In the genomic region with DNA sequence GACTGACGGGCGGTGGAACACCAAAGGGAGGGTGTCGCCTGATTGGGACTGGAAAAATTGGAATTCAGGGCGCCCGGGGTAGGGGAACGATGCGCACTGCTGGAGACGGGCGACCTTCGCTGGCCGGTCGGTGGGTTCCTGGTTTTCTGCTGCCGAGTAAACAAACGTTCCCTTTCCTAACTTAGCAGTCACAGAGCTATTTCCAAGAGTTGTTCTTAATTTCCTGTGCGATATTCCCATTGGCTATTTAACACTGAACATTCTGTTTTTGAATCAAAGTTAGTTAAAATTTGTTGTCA, we compare ENCODE assay signal across 8 cellular contexts. TPM values are rescaled to one million over a fixed set of nuclear protein-coding genes. Genes with fewer than 3 reads are reported as not detected.
DNase-seq lines count a peak whose midpoint lies in the region; ATAC-seq, FAIRE-seq and TF ChIP-seq lines count a peak whose summit lies in the region.

No MANE protein-coding gene starts in this region.

- TF ChIP-seq EP300 in HepG2 (IDR thresholded peaks at IDR 0.05; ENCODE audit: low read depth in 2 of 2, low read length in 2 of 2), result no peak
- no peak for TF ChIP-seq EP300 in HepG2 (CRISPR knock-in tag; IDR thresholded peaks at IDR 0.05; ENCODE audit: borderline replicate concordance)

- H3K9me3 Mint-ChIP-seq in Calu3 (ENCODE audit: low read depth, unreplicated experiment), result no peaks in the 10 kb centered on the region

- H3K27me3 ChIP-seq in mammary epithelial cell (ENCODE audit: insufficient read depth, low read length) (no peaks in the 10 kb centered on the region), HepG2 (ENCODE audit: control insufficient read depth in 1 of 2, insufficient read depth in 2 of 2, low read length in 2 of 2) (no peaks in the 10 kb centered on the region; a peak in 2 of 5 replicates), thymus (ENCODE audit: control insufficient read depth, insufficient read depth) (no peaks in the 10 kb centered on the region)

- intact Hi-C loops in Calu3 (cut with micrococcal nuclease; ENCODE audit: unreplicated experiment), result loop anchor here (2.0 kb wide), 1 partner anchor 30 kb away; no protein-coding TSS in a partner anchor
- intact Hi-C loops in mammary epithelial cell (cut with micrococcal nuclease), result loop anchor here (1.0 kb wide), 1 partner anchor 135 kb away; no protein-coding TSS in a partner anchor
- intact Hi-C loops in HepG2 (cut with micrococcal nuclease; ENCODE audit: unreplicated experiment), result no loop called here

- peak; percentile 3 for ATAC-seq in GM21381 (IDR thresholded peaks at IDR 0.05; ENCODE audit: unreplicated experiment)
- peak; percentile 74 for ATAC-seq in HepG2
- no peak for ATAC-seq in GM18861 (IDR thresholded peaks at IDR 0.05; ENCODE audit: unreplicated experiment)

- H3K4me3 Mint-ChIP-seq in Calu3 (ENCODE audit: low read depth, unreplicated experiment), result peak overlapping the region; percentile 83

- dilution Hi-C loops in mammary epithelial cell (cut with HindIII; ENCODE audit: low sequenced_read_pairs), result no loop called here

- in situ Hi-C loops in mammary epithelial cell (cut with MboI; ENCODE audit: low sequenced_read_pairs in 2 of 2), result no loop called here
- in situ Hi-C loops in HepG2 (cut with HindIII; ENCODE audit: extremely low pct_ligation_motif_present, low pct_unique_long_range_greater_than_20kb), result no loop called here

- H3K9ac ChIP-seq in mammary epithelial cell (ENCODE audit: insufficient read depth, low read length), result peak overlapping the region; percentile 75
- peak overlapping the region; percentile 68 for H3K9ac ChIP-seq in HepG2 (ENCODE audit: insufficient read depth, low read depth, low read length)

- peak overlapping the region; percentile 81 for H3K27ac ChIP-seq in KOPT-K1 (ENCODE audit: low read depth, low read length, poor library complexity, severe bottlenecking)
- peak overlapping the region; percentile 70 for H3K27ac ChIP-seq in mammary epithelial cell (ENCODE audit: insufficient read depth, low read depth, low read length)
- peak overlapping the region; percentile 70 for H3K27ac ChIP-seq in HepG2 (ENCODE audit: extremely low read length, insufficient read depth, low read length)
- H3K27ac ChIP-seq in thymus (ENCODE audit: low read depth), result peak overlapping the region; percentile 83

- H3K27me3 Mint-ChIP-seq in Calu3 (ENCODE audit: unreplicated experiment), result no peaks in the 10 kb centered on the region

- H3K27ac Mint-ChIP-seq in Calu3 (ENCODE audit: unreplicated experiment), result peak overlapping the region; percentile 63

- BruUV-seq in Calu3 (replicated peaks; lab: Mats Ljungman, UMichigan) (no TSS peak), mammary epithelial cell (replicated peaks; lab: Mats Ljungman, UMichigan) (no TSS peak), HepG2 (replicated peaks; lab: Mats Ljungman, UMichigan) (no TSS peak)

- no peak for FAIRE-seq in HepG2 (lab: Jason Lieb, UNC)

- H4K20me1 ChIP-seq in mammary epithelial cell (ENCODE audit: insufficient read depth, low read length) (no peaks in the 10 kb centered on the region), HepG2 (ENCODE audit: insufficient read depth, low read length) (no peaks in the 10 kb centered on the region)

- H3K9me3 ChIP-seq in KOPT-K1 (ENCODE audit: insufficient read depth, low read length, poor library complexity, severe bottlenecking) (no peaks in the 10 kb centered on the region), mammary epithelial cell (replicated peaks; ENCODE audit: insufficient read depth, low read length) (no peaks in the 10 kb centered on the region), HepG2 (ENCODE audit: low read length) (no peaks in the 10 kb centered on the region), thymus (ENCODE audit: control insufficient read depth) (no peaks in the 10 kb centered on the region)

- whole genome bisulfite sequencing in mammary epithelial cell (ENCODE audit: low coverage, missing lambda C conversion rate), result 0% methylated on average over 11 of the region's 15 CpGs
- under 1% methylated on average over 11 of the region's 15 CpGs for WGBS in HepG2 (ENCODE audit: low lambda C conversion rate)
- under 1% methylated on average over 15 of the region's 15 CpGs for WGBS in thymus

- H2AFZ ChIP-seq in mammary epithelial cell (ENCODE audit: low read depth, low read length) (peak overlapping the region; percentile 99), HepG2 (ENCODE audit: low read length) (peak overlapping the region; percentile 92)

- TF ChIP-seq RAD21 in HepG2 (CRISPR knock-in tag; IDR thresholded peaks at IDR 0.05), result no peak

- TF ChIP-seq CTCF in Calu3 (IDR thresholded peaks at IDR 0.05; ENCODE audit: unreplicated experiment) (no peak), mammary epithelial cell (conservative IDR thresholded peaks at IDR 0.05 in 1 of 2, IDR thresholded peaks at IDR 0.05 in 1 of 2; ENCODE audit: extremely low read depth in 1 of 2, insufficient read depth in 1 of 2, low read depth in 1 of 2, low read length in 2 of 2) (no peak), HepG2 (CRISPR knock-in tag; IDR thresholded peaks at IDR 0.05) (no peak)

- peaks cover 11% of the 10 kb centered on the region for H3K36me3 ChIP-seq in KOPT-K1 (ENCODE audit: insufficient read depth, low read length)
- H3K36me3 ChIP-seq in mammary epithelial cell (ENCODE audit: insufficient read depth, low read length), result peaks cover 5% of the 10 kb centered on the region
- H3K36me3 ChIP-seq in HepG2 (replicated peaks in 1 of 2; ENCODE audit: control insufficient read depth in 1 of 2, insufficient read depth in 2 of 2, low read length in 2 of 2), result no peaks in the 10 kb centered on the region
- H3K36me3 ChIP-seq in thymus (ENCODE audit: control insufficient read depth, insufficient read depth), result no peaks in the 10 kb centered on the region

- no peak for TF ChIP-seq POLR2A in HepG2 (IDR thresholded peaks at IDR 0.05; ENCODE audit: insufficient read depth in 1 of 2, low read depth in 2 of 2, low read length in 2 of 2)

- POLR2A ChIA-PET in HepG2 (lab: Yijun Ruan, JAX), result no interaction called here

- CTCF ChIA-PET in Calu3 (lab: Charles Lee), result interaction anchor here (1.1 kb wide), 1 partner anchor 52 kb away, joined by 3 read pairs; no protein-coding TSS in a partner anchor
- CTCF ChIA-PET in mammary epithelial cell (lab: Charles Lee; ENCODE audit: low non-redundant PET), result no interaction called here
- CTCF ChIA-PET in HepG2 (lab: Yijun Ruan, JAX; ENCODE audit: low intra/inter-chr PET ratio, low total read pairs), result no interaction called here

- H3K4me2 ChIP-seq in mammary epithelial cell (ENCODE audit: insufficient read depth, low read depth, low read length) (peak overlapping the region; percentile 82), HepG2 (ENCODE audit: low read depth, low read length) (peak overlapping the region; percentile 93)

- DNase-seq in Calu3, result no peak
- DNase-seq in mammary epithelial cell, result peak; percentile 24
- no peak for DNase-seq in HepG2 (ENCODE audit: low spot score)
- no peak for DNase-seq in NCI-H748 (lab: John Stamatoyannopoulos, UW; ENCODE audit: unreplicated experiment)

- H3K4me1 Mint-ChIP-seq in Calu3 (ENCODE audit: low read depth, unreplicated experiment), result no peaks in the 10 kb centered on the region

- H3K4me3 ChIP-seq in mammary epithelial cell (replicated peaks in 1 of 3; ENCODE audit: insufficient read depth in 1 of 3, low read depth in 2 of 3, low read length in 3 of 3) (peak overlapping the region; percentile 86 to 94 (median 89)), HepG2 (replicated peaks in 1 of 3; ENCODE audit: insufficient read depth in 1 of 3, low read depth in 2 of 3, low read length in 3 of 3) (peak overlapping the region; percentile 92 to 99 (median 97)), thymus (ENCODE audit: low read length) (peak overlapping the region; percentile 78)

- H3K36me3 Mint-ChIP-seq in Calu3 (ENCODE audit: insufficient read depth, unreplicated experiment), result peaks cover 22% of the 10 kb centered on the region

- H3K79me2 ChIP-seq in mammary epithelial cell (ENCODE audit: insufficient read depth, low read length) (peaks cover 17% of the 10 kb centered on the region), HepG2 (ENCODE audit: insufficient read depth, low read length) (no peaks in the 10 kb centered on the region)

- H3K4me1 ChIP-seq in mammary epithelial cell (ENCODE audit: insufficient read depth, low read length) (peaks cover 8% of the 10 kb centered on the region), HepG2 (ENCODE audit: insufficient read depth, low read length) (peaks cover 28% of the 10 kb centered on the region), thymus (ENCODE audit: control insufficient read depth, insufficient read depth, low read length) (peaks cover 7% of the 10 kb centered on the region)

RNA-seq across cellular contexts. Expression of a gene that starts 0.7 kb away (rescaled TPM):
- total RNA-seq in Calu3 (2022) (9.3 and 9.7 TPM in 2 replicates), mammary epithelial cell (10 to 100 TPM in 1 of 2 donors, 1 to 10 TPM in 1; 2.3 to 12.0 TPM), HepG2 (2016; rRNA removed; fragmentation: Illumina TruSeq; extraction: Trizol) (2.5 and 8.1 TPM in 2 replicates)
- polyA plus RNA-seq in mammary epithelial cell (2.9 TPM), HepG2 (2011; rRNA removed) (0.94 and 1.8 TPM in 2 replicates), thymus (2.1 TPM)
- 22.1 TPM for polyA minus RNA-seq in mammary epithelial cell
- total RNA-seq in HepG2 (2016; cell fraction: cytosol; rRNA removed; fragmentation: Illumina TruSeq; extraction: Trizol; ENCODE audit: low read depth), result 0.79 and 0.91 TPM in 2 replicates
- total RNA-seq in HepG2 (2016; cell fraction: insoluble cytoplasmic fraction; rRNA removed; fragmentation: Illumina TruSeq; extraction: Trizol), result 1.6 and 6.8 TPM in 2 replicates
- 1.9 and 2.9 TPM in 2 replicates for total RNA-seq in HepG2 (2016; cell fraction: membrane; rRNA removed; fragmentation: Illumina TruSeq; extraction: Trizol)
- total RNA-seq in HepG2 (2016; cell fraction: nucleus; rRNA removed; fragmentation: Illumina TruSeq; extraction: Trizol), result 4.2 and 4.6 TPM in 2 replicates
- polyA plus RNA-seq in HepG2 (2011; cell fraction: cytosol; rRNA removed), result 0.30 and 0.56 TPM in 2 replicates
- polyA plus RNA-seq in HepG2 (2011; cell fraction: nucleus; rRNA removed), result 0.92 and 1.2 TPM in 2 replicates
- polyA plus RNA-seq in HepG2 (2012), result 1.1 and 2.0 TPM in 2 replicates
- 0.14 and 0.19 TPM in 2 replicates for polyA plus RNA-seq in HepG2 (2016; cell fraction: cytosol; fragmentation: Illumina TruSeq; extraction: Trizol; ENCODE audit: low read depth)
- 5.7 and 6.0 TPM in 2 replicates for polyA plus RNA-seq in HepG2 (2016; cell fraction: insoluble cytoplasmic fraction; fragmentation: Illumina TruSeq; extraction: Trizol; ENCODE audit: low read depth)
- 0.69 and 0.83 TPM in 2 replicates for polyA plus RNA-seq in HepG2 (2016; cell fraction: membrane; fragmentation: Illumina TruSeq; extraction: Trizol; ENCODE audit: low read depth)
- 4.3 and 5.4 TPM in 2 replicates for polyA plus RNA-seq in HepG2 (2016; cell fraction: nucleus; fragmentation: Illumina TruSeq; extraction: Trizol; ENCODE audit: insufficient read depth, low read depth)
- 0.74 and 1.1 TPM in 2 replicates for polyA minus RNA-seq in HepG2 (2011; rRNA and poly(A)+ RNA removed; ENCODE audit: low replicate concordance)
- 4.5 and 5.2 TPM in 2 replicates for polyA minus RNA-seq in HepG2 (2011; cell fraction: cytosol; rRNA and poly(A)+ RNA removed)
- polyA minus RNA-seq in HepG2 (2011; cell fraction: nucleus; rRNA and poly(A)+ RNA removed), result 5.5 and 7.2 TPM in 2 replicates

RNA-seq across cellular contexts. Expression of a gene that starts 0.8 kb away (rescaled TPM):
- not detected in 2 replicates for total RNA-seq in Calu3 (2022)
- total RNA-seq in mammary epithelial cell, result under 1 TPM in 1 of 2 donors, not detected in 1; 0.49 TPM
- polyA plus RNA-seq in mammary epithelial cell, result 0.14 TPM
- polyA minus RNA-seq in mammary epithelial cell, result not detected
- total RNA-seq in HepG2 (2016; rRNA removed; fragmentation: Illumina TruSeq; extraction: Trizol), result not detected in 2 replicates
- total RNA-seq in HepG2 (2016; cell fraction: cytosol; rRNA removed; fragmentation: Illumina TruSeq; extraction: Trizol; ENCODE audit: low read depth), result not detected in 2 replicates
- not detected in 2 replicates for total RNA-seq in HepG2 (2016; cell fraction: insoluble cytoplasmic fraction; rRNA removed; fragmentation: Illumina TruSeq; extraction: Trizol)
- not detected in 2 replicates for total RNA-seq in HepG2 (2016; cell fraction: membrane; rRNA removed; fragmentation: Illumina TruSeq; extraction: Trizol)
- total RNA-seq in HepG2 (2016; cell fraction: nucleus; rRNA removed; fragmentation: Illumina TruSeq; extraction: Trizol), result not detected in 2 replicates
- polyA plus RNA-seq in HepG2 (2011; rRNA removed), result not detected in 2 replicates
- not detected in 2 replicates for polyA plus RNA-seq in HepG2 (2011; cell fraction: cytosol; rRNA removed)
- polyA plus RNA-seq in HepG2 (2011; cell fraction: nucleus; rRNA removed), result not detected in 2 replicates
- polyA plus RNA-seq in HepG2 (2012), result not detected in 2 replicates
- not detected in 2 replicates for polyA plus RNA-seq in HepG2 (2016; cell fraction: cytosol; fragmentation: Illumina TruSeq; extraction: Trizol; ENCODE audit: low read depth)
- not detected in 2 replicates for polyA plus RNA-seq in HepG2 (2016; cell fraction: insoluble cytoplasmic fraction; fragmentation: Illumina TruSeq; extraction: Trizol; ENCODE audit: low read depth)
- not detected in 2 replicates for polyA plus RNA-seq in HepG2 (2016; cell fraction: membrane; fragmentation: Illumina TruSeq; extraction: Trizol; ENCODE audit: low read depth)
- not detected in 2 replicates for polyA plus RNA-seq in HepG2 (2016; cell fraction: nucleus; fragmentation: Illumina TruSeq; extraction: Trizol; ENCODE audit: insufficient read depth, low read depth)
- not detected in 2 replicates for polyA minus RNA-seq in HepG2 (2011; rRNA and poly(A)+ RNA removed; ENCODE audit: low replicate concordance)
- not detected in 2 replicates for polyA minus RNA-seq in HepG2 (2011; cell fraction: cytosol; rRNA and poly(A)+ RNA removed)
- polyA minus RNA-seq in HepG2 (2011; cell fraction: nucleus; rRNA and poly(A)+ RNA removed), result not detected in 2 replicates
- 0.21 TPM for polyA plus RNA-seq in thymus
